In the genomic region with DNA sequence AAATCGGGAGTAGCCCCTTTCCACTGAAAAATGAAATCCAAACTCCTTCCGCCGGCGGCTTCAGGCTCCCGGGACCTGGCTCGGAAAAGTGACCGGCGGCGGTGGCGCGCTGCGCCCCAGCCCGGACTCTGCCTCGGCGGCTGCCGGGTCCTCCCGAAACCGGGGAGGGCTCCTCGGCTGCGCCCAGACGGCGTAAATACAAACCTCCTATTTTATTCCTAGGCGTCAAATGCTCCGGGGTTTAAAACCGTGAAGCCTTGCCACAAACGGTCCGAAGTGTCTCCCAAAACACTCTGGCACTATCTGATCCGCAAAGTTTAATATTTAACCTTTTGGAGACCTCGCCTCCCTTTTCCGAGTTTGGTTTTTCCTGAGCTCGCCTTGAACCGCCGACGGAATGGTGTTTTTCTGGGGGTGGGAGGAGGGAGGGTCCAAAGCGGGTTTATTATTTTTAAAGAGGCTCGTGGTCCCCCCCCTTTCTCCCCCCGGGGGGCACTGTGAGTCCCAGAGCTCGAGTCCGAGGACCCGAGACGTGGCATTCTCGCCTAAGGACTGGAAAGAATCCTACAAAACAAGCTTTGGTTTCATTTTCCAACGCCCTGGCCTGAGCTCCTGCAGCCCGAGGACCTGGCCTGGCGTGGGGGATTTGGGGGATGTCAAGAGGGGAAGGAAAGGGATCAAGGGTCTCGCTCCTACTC, we compare ENCODE assay signal across 1 cellular context.
A peak's percentile ranks its signal among the peaks of the same experiment; 100 is the strongest.
TF ChIP-seq lines count a peak whose summit lies in the region.

No MANE protein-coding gene starts in this region.

TF ChIP-seq in GM23338, 12 proteins besides CTCF, POLR2A, EP300 and RAD21 (continued from another document):
- TF ChIP-seq, protein P1, sequence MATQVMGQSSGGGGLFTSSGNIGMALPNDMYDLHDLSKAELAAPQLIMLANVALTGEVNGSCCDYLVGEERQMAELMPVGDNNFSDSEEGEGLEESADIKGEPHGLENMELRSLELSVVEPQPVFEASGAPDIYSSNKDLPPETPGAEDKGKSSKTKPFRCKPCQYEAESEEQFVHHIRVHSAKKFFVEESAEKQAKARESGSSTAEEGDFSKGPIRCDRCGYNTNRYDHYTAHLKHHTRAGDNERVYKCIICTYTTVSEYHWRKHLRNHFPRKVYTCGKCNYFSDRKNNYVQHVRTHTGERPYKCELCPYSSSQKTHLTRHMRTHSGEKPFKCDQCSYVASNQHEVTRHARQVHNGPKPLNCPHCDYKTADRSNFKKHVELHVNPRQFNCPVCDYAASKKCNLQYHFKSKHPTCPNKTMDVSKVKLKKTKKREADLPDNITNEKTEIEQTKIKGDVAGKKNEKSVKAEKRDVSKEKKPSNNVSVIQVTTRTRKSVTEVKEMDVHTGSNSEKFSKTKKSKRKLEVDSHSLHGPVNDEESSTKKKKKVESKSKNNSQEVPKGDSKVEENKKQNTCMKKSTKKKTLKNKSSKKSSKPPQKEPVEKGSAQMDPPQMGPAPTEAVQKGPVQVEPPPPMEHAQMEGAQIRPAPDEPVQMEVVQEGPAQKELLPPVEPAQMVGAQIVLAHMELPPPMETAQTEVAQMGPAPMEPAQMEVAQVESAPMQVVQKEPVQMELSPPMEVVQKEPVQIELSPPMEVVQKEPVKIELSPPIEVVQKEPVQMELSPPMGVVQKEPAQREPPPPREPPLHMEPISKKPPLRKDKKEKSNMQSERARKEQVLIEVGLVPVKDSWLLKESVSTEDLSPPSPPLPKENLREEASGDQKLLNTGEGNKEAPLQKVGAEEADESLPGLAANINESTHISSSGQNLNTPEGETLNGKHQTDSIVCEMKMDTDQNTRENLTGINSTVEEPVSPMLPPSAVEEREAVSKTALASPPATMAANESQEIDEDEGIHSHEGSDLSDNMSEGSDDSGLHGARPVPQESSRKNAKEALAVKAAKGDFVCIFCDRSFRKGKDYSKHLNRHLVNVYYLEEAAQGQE (IDR thresholded peaks at IDR 0.05; ENCODE audit: unreplicated experiment) = no peak
- TF ChIP-seq EZH2 (IDR thresholded peaks at IDR 0.05; ENCODE audit: low read depth, unreplicated experiment) = peak; percentile 99
TF ChIP-seq in GM23338: peak in this region for 2.
